ENCODE assay signal across 11 cellular contexts in genomic region chr7:48251766-48252165, GRCh38.
DNase-seq lines count a peak whose midpoint lies in the region; ATAC-seq and TF ChIP-seq lines count a peak whose summit lies in the region.
"Had no signal": no experiment of that assay in that cellular context is flagged by ENCODE, and none has a peak within 500 bp of the region (broad histone marks: within the 10 kb centered on the region; RNA-seq: fewer than 3 reads in every experiment).

No MANE protein-coding gene starts in this region.

- H3K4me1 ChIP-seq in RWPE2 (ENCODE audit: insufficient read depth, poor library complexity, severe bottlenecking): peaks cover 8% of the 10 kb centered on the region

- no peak overlapping the region for H3K27ac ChIP-seq in RWPE2 (ENCODE audit: poor library complexity, severe bottlenecking)
- H3K27ac ChIP-seq: HL-60 had no signal

- no peaks in the 10 kb centered on the region for H3K27me3 ChIP-seq in RWPE2 (ENCODE audit: insufficient read depth, poor library complexity, severe bottlenecking)

- peak; percentile 83 for ATAC-seq in GM18498 (IDR thresholded peaks at IDR 0.05; ENCODE audit: unreplicated experiment)
- peak; percentile 94 for ATAC-seq in GM19438 (IDR thresholded peaks at IDR 0.05; ENCODE audit: low read depth, unreplicated experiment)
- peak; percentile 90 for ATAC-seq in HG03025 (IDR thresholded peaks at IDR 0.05; ENCODE audit: low FRiP score, unreplicated experiment)
- 0 out of 3 replicates have a peak, but pooled peaks have one; percentile 57 for ATAC-seq in RWPE2 (ENCODE audit: low read depth)
- ATAC-seq in left cardiac atrium: no peak

- H3K9me3 ChIP-seq in RWPE2 (ENCODE audit: severe bottlenecking): no peaks in the 10 kb centered on the region

- H3K4me3 ChIP-seq in RWPE2 (ENCODE audit: severe bottlenecking): no peak overlapping the region

- DNase-seq in RWPE2 (ENCODE audit: low spot score): no peak
- DNase-seq in left cardiac atrium: no peak
- DNase-seq in DMS53 treated with DMSO at 0.1 percent for 48 hours (lab: John Stamatoyannopoulos, UW; ENCODE audit: unreplicated experiment): no peak
- DNase-seq in NK-92 treated with Interleukin-12 subunit alpha and Interleukin-12 subunit beta, amount 100 ng/mL, for 24 hours (lab: John Stamatoyannopoulos, UW): no peak
- DNase-seq in iPS-NIHi7 (ENCODE audit: extremely low spot score): no peak
- DNase-seq: naive B cell, NCI-H446 treated with DMSO at 0.1 percent for 48 hours had no signal

- TF ChIP-seq CTCF in RWPE2 (IDR thresholded peaks at IDR 0.05; ENCODE audit: poor library complexity, severe bottlenecking): no peak

- no peaks in the 10 kb centered on the region for H3K36me3 ChIP-seq in RWPE2 (ENCODE audit: low read depth)

- intact Hi-C loops in left cardiac atrium (cut with DNase I): no loop called here

Comparison
In these comparisons a context has a peak if more than half of its experiments do, and no peak if none do; other contexts are left out.
1. ATAC-seq: peak in GM18498 (single experiment), GM19438 (single experiment), HG03025 (single experiment) and RWPE2 (single experiment); none in left cardiac atrium (0 of 2).